In genomic region chr14:77307099-77307496, GRCh38 we compare ENCODE assay signal across 11 cellular contexts. TPM values are rescaled to one million over a fixed set of nuclear protein-coding genes. Genes with fewer than 3 reads are reported as not detected.
DNase-seq lines count a peak whose midpoint lies in the region; ATAC-seq and TF ChIP-seq lines count a peak whose summit lies in the region.
"Had no signal": no experiment of that assay in that cellular context is flagged by ENCODE, and none has a peak within 500 bp of the region (broad histone marks: within the 10 kb centered on the region; RNA-seq: fewer than 3 reads in every experiment).

No MANE protein-coding gene starts in this region.

- 0 to 83% methylated on average over 1 to 3 of the region's 3 CpGs for WGBS in endodermal cell (ENCODE audit: insufficient coverage in 1 of 2, insufficient read length in 1 of 2), 2 experiments

- H3K27ac ChIP-seq in endodermal cell (ENCODE audit: low read depth, low read length) (peak overlapping the region; percentile 99), vagina (peak overlapping the region; percentile 82)

- H3K9me3 Mint-ChIP-seq in endodermal cell, result no peaks in the 10 kb centered on the region
- no peaks in the 10 kb centered on the region for H3K9me3 Mint-ChIP-seq in nephron progenitor cell
- H3K9me3 Mint-ChIP-seq: activated naive CD4-positive, alpha-beta T cell treated with anti-CD3 and anti-CD28 coated beads for 36 hours had no signal

- H3K27ac Mint-ChIP-seq in endodermal cell (no peak overlapping the region), nephron progenitor cell (peak overlapping the region; percentile 22)
- H3K27ac Mint-ChIP-seq: activated naive CD4-positive, alpha-beta T cell treated with anti-CD3 and anti-CD28 coated beads for 36 hours had no signal

- H3K36me3 Mint-ChIP-seq in endodermal cell (ENCODE audit: low read depth), result peaks cover 17% of the 10 kb centered on the region
- H3K36me3 Mint-ChIP-seq in nephron progenitor cell (ENCODE audit: low read depth), result peaks cover 37% of the 10 kb centered on the region

- peaks cover 7% of the 10 kb centered on the region for H3K4me1 ChIP-seq in endodermal cell (ENCODE audit: control insufficient read depth, insufficient read depth, low read length)
- H3K4me1 ChIP-seq in vagina, result peaks cover 52% of the 10 kb centered on the region
- no peaks in the 10 kb centered on the region; the same call in 1 of the 2 replicates for H3K4me1 ChIP-seq in BE2C

- intact Hi-C loops in left ventricle myocardium superior (cut with micrococcal nuclease) (no loop called here), Right ventricle myocardium superior (cut with DNase I) (no loop called here), vagina (cut with DNase I) (no loop called here)

- ATAC-seq in left ventricle myocardium superior (peak; percentile 32), Right ventricle myocardium superior (ENCODE audit: poor library complexity) (no peak), GM19324 (IDR thresholded peaks at IDR 0.05; ENCODE audit: low FRiP score, unreplicated experiment) (no peak)

- no peak overlapping the region for H3K4me3 Mint-ChIP-seq in endodermal cell
- no peak overlapping the region for H3K4me3 Mint-ChIP-seq in nephron progenitor cell
- H3K4me3 Mint-ChIP-seq: activated naive CD4-positive, alpha-beta T cell treated with anti-CD3 and anti-CD28 coated beads for 36 hours had no signal

- H3K36me3 ChIP-seq in endodermal cell (ENCODE audit: control insufficient read depth, insufficient read depth, low read length) (peaks cover 35% of the 10 kb centered on the region), vagina (no peaks in the 10 kb centered on the region), BE2C (no peaks in the 10 kb centered on the region; the same call in none of the 2 replicates)

- H3K4me1 Mint-ChIP-seq in endodermal cell (peaks cover 34% of the 10 kb centered on the region), nephron progenitor cell (peaks cover 32% of the 10 kb centered on the region)

- no peak for TF ChIP-seq POLR2A in vagina (IDR thresholded peaks at IDR 0.05)

- TF ChIP-seq CTCF in endodermal cell (conservative IDR thresholded peaks at IDR 0.05) (no peak), nephron progenitor cell (IDR thresholded peaks at IDR 0.05) (no peak), vagina (IDR thresholded peaks at IDR 0.05) (no peak), BE2C (IDR thresholded peaks at IDR 0.05; ENCODE audit: low read depth, low read length) (no peak)

- no peaks in the 10 kb centered on the region for H3K27me3 ChIP-seq in endodermal cell (ENCODE audit: control insufficient read depth, insufficient read depth, low read length, poor library complexity, severe bottlenecking)
- no peaks in the 10 kb centered on the region for H3K27me3 ChIP-seq in vagina
- H3K27me3 ChIP-seq in BE2C, result no peaks in the 10 kb centered on the region

- H3K9ac ChIP-seq in endodermal cell (ENCODE audit: extremely low read depth, low read length, poor library complexity, severe bottlenecking), result no peak overlapping the region

- H3K4me3 ChIP-seq in endodermal cell (ENCODE audit: low read length) (no peak overlapping the region), vagina (no peak overlapping the region), BE2C (ENCODE audit: low read depth, low read length) (no peak overlapping the region)

- DNase-seq in left ventricle myocardium superior (no peak), Right ventricle myocardium superior (no peak), endodermal cell (no peak), nephron progenitor cell (no peak), vagina (ENCODE audit: extremely low spot score in 2 of 2) (no peak), BE2C (no peak)
- no peak for DNase-seq in activated effector memory CD4-positive, alpha-beta T cell treated with anti-CD3 and anti-CD28 coated beads, Interleukin-2, amount 50 U/mL, for 16 hours
- DNase-seq: activated naive CD4-positive, alpha-beta T cell treated with anti-CD3 and anti-CD28 coated beads for 36 hours; Kasumi-1; stimulated activated CD4-positive, alpha-beta T cell treated with anti-CD3 and anti-CD28 coated beads, Interleukin-4, amount 100 ng/mL, for 24 hours had no signal

- H3K9me3 ChIP-seq in endodermal cell (ENCODE audit: control insufficient read depth, low read length) (no peaks in the 10 kb centered on the region), vagina (no peaks in the 10 kb centered on the region), BE2C (no peaks in the 10 kb centered on the region)

- no peaks in the 10 kb centered on the region for H3K27me3 Mint-ChIP-seq in endodermal cell (ENCODE audit: insufficient read depth)
- peaks cover 4% of the 10 kb centered on the region for H3K27me3 Mint-ChIP-seq in nephron progenitor cell (ENCODE audit: low read depth, poor library complexity)

RNA-seq across cellular contexts. Expression of gene POMT2, which starts 13.6 kb away (rescaled TPM):
- 17.5 TPM for total RNA-seq in left ventricle myocardium superior
- 19.7 TPM for total RNA-seq in Right ventricle myocardium superior
- total RNA-seq in endodermal cell, result 10 to 100 TPM; 58.5 to 70.6 TPM
- polyA plus RNA-seq in endodermal cell (2013, experiment 1 of 2), result 32.3 TPM
- 29.6 TPM for polyA plus RNA-seq in endodermal cell (2013, experiment 2 of 2)
- total RNA-seq in vagina, result 33.1 TPM
- 49.0 TPM for polyA plus RNA-seq in BE2C (2012; ENCODE audit: insufficient read depth, insufficient read length, low read depth)

RNA-seq across cellular contexts. Expression of gene GSTZ1, which starts 13.7 kb away (rescaled TPM):
- 13.5 TPM for total RNA-seq in left ventricle myocardium superior
- 14.9 TPM for total RNA-seq in Right ventricle myocardium superior
- total RNA-seq in endodermal cell, result 10 to 100 TPM; 38.3 to 40.4 TPM
- 35.9 TPM for polyA plus RNA-seq in endodermal cell (2013, experiment 1 of 2)
- polyA plus RNA-seq in endodermal cell (2013, experiment 2 of 2), result 37.6 TPM
- total RNA-seq in vagina, result 26.3 TPM
- polyA plus RNA-seq in BE2C (2012; ENCODE audit: insufficient read depth, insufficient read length, low read depth), result 13.9 TPM

RNA-seq across cellular contexts. Expression of gene NGB, which starts 36.1 kb away (rescaled TPM):
- total RNA-seq in left ventricle myocardium superior (not detected), Right ventricle myocardium superior (not detected), endodermal cell (not detected), vagina (1.7 TPM)
- polyA plus RNA-seq in endodermal cell (2013, experiment 1 of 2), result not detected
- polyA plus RNA-seq in endodermal cell (2013, experiment 2 of 2), result 0.12 TPM
- not detected for polyA plus RNA-seq in BE2C (2012; ENCODE audit: insufficient read depth, insufficient read length, low read depth)
- total RNA-seq: activated naive CD4-positive, alpha-beta T cell treated with anti-CD3 and anti-CD28 coated beads for 36 hours had no signal
